ENCODE assay signal across 11 cellular contexts in genomic region chr6:18302561-18303439, GRCh38. TPM values are rescaled to one million over a fixed set of nuclear protein-coding genes. Genes with fewer than 3 reads are reported as not detected.
DNase-seq lines count a peak whose midpoint lies in the region; ATAC-seq and TF ChIP-seq lines count a peak whose summit lies in the region.
"Had no signal": no experiment of that assay in that cellular context is flagged by ENCODE, and none has a peak within 500 bp of the region (broad histone marks: within the 10 kb centered on the region; RNA-seq: fewer than 3 reads in every experiment).

No MANE protein-coding gene starts in this region.

- no peaks in the 10 kb centered on the region for H3K9me2 ChIP-seq in Karpas-422 (replicated peaks; ENCODE audit: insufficient read depth, low read length)

- ATAC-seq in heart right ventricle (peak in 5 of 8 donors; percentile 35 to 61 (median 55)), Right ventricle myocardium inferior (no peak), gastrocnemius medialis (peak; percentile 58 to 91), GM21619 (IDR thresholded peaks at IDR 0.05; ENCODE audit: unreplicated experiment) (no peak), gastroesophageal sphincter (no peak)
- no peak for ATAC-seq in activated CD4-positive, alpha-beta T cell treated with anti-CD3 and anti-CD28 coated beads for 36 hours

- no peaks in the 10 kb centered on the region for H3K9me3 Mint-ChIP-seq in chondrocyte (ENCODE audit: low read depth)
- H3K9me3 Mint-ChIP-seq in activated CD4-positive, alpha-beta T cell treated with anti-CD3 and anti-CD28 coated beads for 36 hours (ENCODE audit: low read depth): no peaks in the 10 kb centered on the region

- H3K36me3 ChIP-seq in heart right ventricle (no peaks in the 10 kb centered on the region), Karpas-422 (ENCODE audit: insufficient read depth, low read length) (no peaks in the 10 kb centered on the region), gastrocnemius medialis (no peaks in the 10 kb centered on the region), gastroesophageal sphincter (no peaks in the 10 kb centered on the region)

- H3K9ac ChIP-seq in Karpas-422 (ENCODE audit: low read length): no peak overlapping the region

- TF ChIP-seq EP300 in gastroesophageal sphincter (IDR thresholded peaks at IDR 0.05): no peak

- no peaks in the 10 kb centered on the region for H4K20me1 ChIP-seq in Karpas-422 (ENCODE audit: insufficient read depth, low read depth, low read length)

- no peaks in the 10 kb centered on the region for H3K9me3 ChIP-seq in heart right ventricle
- H3K9me3 ChIP-seq in Karpas-422 (ENCODE audit: low read length): no peaks in the 10 kb centered on the region
- no peaks in the 10 kb centered on the region for H3K9me3 ChIP-seq in gastrocnemius medialis
- no peaks in the 10 kb centered on the region for H3K9me3 ChIP-seq in gastroesophageal sphincter

- H3K4me3 ChIP-seq in heart right ventricle: no peak overlapping the region
- no peak overlapping the region for H3K4me3 ChIP-seq in Karpas-422 (ENCODE audit: low read length)
- H3K4me3 ChIP-seq in gastrocnemius medialis: no peak overlapping the region
- H3K4me3 ChIP-seq in gastroesophageal sphincter: no peak overlapping the region

- intact Hi-C loops in heart right ventricle (cut with DNase I) (no loop called here), Right ventricle myocardium inferior (cut with DNase I) (loop anchor here (5.0 kb wide), 1 partner anchor 145 kb away; the partner anchor contains the start of genes KDM1B and TPMT), gastrocnemius medialis (cut with DNase I; ENCODE audit: low total_unique reads) (loop anchor here (2.0 kb wide), 1 partner anchor 38 kb away; the partner anchor contains the start of gene DEK)
- intact Hi-C loops in activated CD4-positive, alpha-beta T cell treated with anti-CD3 and anti-CD28 coated beads for 36 hours (cut with DNase I, micrococcal nuclease): no loop called here

- CTCF ChIA-PET in activated CD4-positive, alpha-beta T cell treated with anti-CD3 and anti-CD28 coated beads for 36 hours (lab: Charles Lee): no interaction called here

- H2AFZ ChIP-seq in Karpas-422 (ENCODE audit: low read length): no peak overlapping the region

- in situ Hi-C loops in gastrocnemius medialis (cut with MboI; ENCODE audit: low sequenced_read_pairs in 4 of 4): no loop called here

- H3K27ac Mint-ChIP-seq in chondrocyte (ENCODE audit: unreplicated experiment): no peak overlapping the region
- no peak overlapping the region for H3K27ac Mint-ChIP-seq in activated CD4-positive, alpha-beta T cell treated with anti-CD3 and anti-CD28 coated beads for 36 hours

- POLR2A ChIA-PET in activated CD4-positive, alpha-beta T cell treated with anti-CD3 and anti-CD28 coated beads for 36 hours (lab: Charles Lee): no interaction called here

- H3K4me2 ChIP-seq in Karpas-422 (ENCODE audit: low read depth, low read length, poor library complexity, severe bottlenecking): no peak overlapping the region

- DNase-seq in heart right ventricle: no peak
- DNase-seq in Right ventricle myocardium inferior (ENCODE audit: missing footprints): no peak
- DNase-seq in Karpas-422: peak; percentile 64
- no peak for DNase-seq in chondrocyte (ENCODE audit: low spot score)
- DNase-seq in gastrocnemius medialis: peak in 1 of 2 donors; percentile 23
- no peak for DNase-seq in activated CD4-positive, alpha-beta T cell treated with anti-CD3 and anti-CD28 coated beads for 36 hours
- DNase-seq: activated naive CD4-positive, alpha-beta T cell; effector CD4-positive, alpha-beta T cell; NCI-H510A treated with DMSO at 0.1 percent for 48 hours had no signal

- TF ChIP-seq POLR2A in gastrocnemius medialis (IDR thresholded peaks at IDR 0.05) (no peak), gastroesophageal sphincter (IDR thresholded peaks at IDR 0.05) (no peak)

- no peaks in the 10 kb centered on the region for H3K36me3 Mint-ChIP-seq in chondrocyte (ENCODE audit: low read depth)
- H3K36me3 Mint-ChIP-seq in activated CD4-positive, alpha-beta T cell treated with anti-CD3 and anti-CD28 coated beads for 36 hours (ENCODE audit: low read depth): no peaks in the 10 kb centered on the region

- no peaks in the 10 kb centered on the region for H3K79me2 ChIP-seq in Karpas-422 (ENCODE audit: low read length)

- no peaks in the 10 kb centered on the region for H3K27me3 Mint-ChIP-seq in chondrocyte (ENCODE audit: low read depth)
- H3K27me3 Mint-ChIP-seq in activated CD4-positive, alpha-beta T cell treated with anti-CD3 and anti-CD28 coated beads for 36 hours: peaks cover 2% of the 10 kb centered on the region

- H3K4me1 Mint-ChIP-seq in chondrocyte (ENCODE audit: low read depth): peaks cover 13% of the 10 kb centered on the region
- no peaks in the 10 kb centered on the region for H3K4me1 Mint-ChIP-seq in activated CD4-positive, alpha-beta T cell treated with anti-CD3 and anti-CD28 coated beads for 36 hours

- 73 to 76% methylated on average over 8 of the region's 8 CpGs for WGBS in heart right ventricle, 2 donors
- 78 to 87% methylated on average over 8 of the region's 8 CpGs for WGBS in gastroesophageal sphincter (ENCODE audit: low coverage in 1 of 2), 2 donors

- H3K27me3 ChIP-seq in heart right ventricle: no peaks in the 10 kb centered on the region
- H3K27me3 ChIP-seq in Karpas-422 (ENCODE audit: low read length): no peaks in the 10 kb centered on the region
- H3K27me3 ChIP-seq in gastrocnemius medialis: no peaks in the 10 kb centered on the region
- H3K27me3 ChIP-seq in gastroesophageal sphincter: no peaks in the 10 kb centered on the region

- peaks cover 0 to 9% (median 0%) of the 10 kb centered on the region in 9 donors for H3K4me1 ChIP-seq in heart right ventricle
- peaks cover 8% of the 10 kb centered on the region; the same call in 1 of the 2 replicates for H3K4me1 ChIP-seq in Karpas-422 (ENCODE audit: low read length)
- H3K4me1 ChIP-seq in gastrocnemius medialis: peaks cover 10 to 15% of the 10 kb centered on the region in 2 donors
- no peaks in the 10 kb centered on the region for H3K4me1 ChIP-seq in gastroesophageal sphincter

- H3K27ac ChIP-seq in heart right ventricle (no peak overlapping the region), Karpas-422 (ENCODE audit: low read length) (no peak overlapping the region), gastrocnemius medialis (peak overlapping the region in 1 of 4 donors; percentile 43), gastroesophageal sphincter (no peak overlapping the region)

- peak in 7 of 9 donors; percentile 10 to 36 (median 26) for TF ChIP-seq CTCF in heart right ventricle (IDR thresholded peaks at IDR 0.05)
- TF ChIP-seq CTCF in chondrocyte (IDR thresholded peaks at IDR 0.05): peak; percentile 66
- TF ChIP-seq CTCF in gastrocnemius medialis (IDR thresholded peaks at IDR 0.05 in 4 of 5, conservative IDR thresholded peaks at IDR 0.05 in 1 of 5): peak in 3 of 5 experiments; percentile 17 to 42 (median 25)
- TF ChIP-seq CTCF in gastroesophageal sphincter (IDR thresholded peaks at IDR 0.05): no peak

- H3K4me3 Mint-ChIP-seq in chondrocyte (ENCODE audit: unreplicated experiment): no peak overlapping the region
- H3K4me3 Mint-ChIP-seq in activated CD4-positive, alpha-beta T cell treated with anti-CD3 and anti-CD28 coated beads for 36 hours: no peak overlapping the region

RNA-seq across cellular contexts. Expression of gene DEK, which starts 38.5 kb away (rescaled TPM):
- total RNA-seq in heart right ventricle: 10 to 100 TPM; 38.6 to 78.3 (median 55.6) TPM
- polyA plus RNA-seq in heart right ventricle: 10 to 100 TPM; 23.0 to 27.0 TPM
- 68.6 TPM for total RNA-seq in Right ventricle myocardium inferior
- total RNA-seq in Karpas-422 (2014; rRNA removed; shearing (Covaris generic); ENCODE audit: low replicate concordance): 154 and 156 TPM in 2 replicates
- total RNA-seq in chondrocyte: 43.2 to 53.0 TPM (median 46.7 TPM) in 3 replicates
- 100 to 1,000 TPM in 2 of 4 donors, 10 to 100 TPM in 2; 60.5 to 134 (median 105) TPM for total RNA-seq in gastrocnemius medialis
- total RNA-seq in gastroesophageal sphincter: 100 to 1,000 TPM; 162 to 186 (median 177) TPM
- total RNA-seq in activated CD4-positive, alpha-beta T cell treated with anti-CD3 and anti-CD28 coated beads for 36 hours: 100 to 1,000 TPM; 201 to 273 TPM

Comparison
In these comparisons a context has a peak if more than half of its experiments do, and no peak if none do; other contexts are left out.
1. ATAC-seq: peak in heart right ventricle (5 of 8) and gastrocnemius medialis (2 of 2); none in Right ventricle myocardium inferior (single experiment), GM21619 (single experiment), gastroesophageal sphincter (single experiment) and activated CD4-positive, alpha-beta T cell treated with anti-CD3 and anti-CD28 coated beads for 36 hours (single experiment).
2. intact Hi-C loops: an anchor here in Right ventricle myocardium inferior (5.0 kb wide) and gastrocnemius medialis (2.0 kb wide); none called in heart right ventricle and activated CD4-positive, alpha-beta T cell treated with anti-CD3 and anti-CD28 coated beads for 36 hours.
3. CTCF ChIP-seq: peak in heart right ventricle (7 of 9), chondrocyte (single experiment) and gastrocnemius medialis (3 of 5); none in gastroesophageal sphincter (0 of 4).